ENCODE assay signal across 16 cellular contexts in genomic region chr22:36611241-36611976, GRCh38.
"Had no signal": no experiment of that assay in that cellular context is flagged by ENCODE, and none has a peak within 500 bp of the region (broad histone marks: within the 10 kb centered on the region; RNA-seq: fewer than 3 reads in every experiment).

No MANE protein-coding gene starts in this region.

- H2AFZ ChIP-seq: neural progenitor cell, parathyroid adenoma had no signal

- H3K4me3 ChIP-seq: esophagus squamous epithelium, lower lobe of right lung, neural progenitor cell, prostate gland had no signal

- H3K4me1 ChIP-seq: esophagus squamous epithelium, foreskin keratinocyte, lower lobe of right lung, parathyroid adenoma, prostate gland had no signal

- H3K4me2 ChIP-seq: neural progenitor cell had no signal

- FAIRE-seq: small intestine had no signal

- H3K27me3 ChIP-seq: neural progenitor cell had no signal

- H3K9me3 ChIP-seq: esophagus squamous epithelium, lower lobe of right lung, prostate gland had no signal

- H3K9ac ChIP-seq: neural progenitor cell, parathyroid adenoma had no signal

- ATAC-seq: foreskin keratinocyte; left lobe of liver; lower lobe of right lung; natural killer cell treated with Interleukin-12 subunit alpha and Interleukin-12 subunit beta and Interleukin-15 and Interleukin-18, amount 100 ng/mL, for 72 hours had no signal

- DNase-seq: dermis blood vessel endothelial cell; esophagus squamous epithelium; foreskin keratinocyte; hippocampal formation; lower lobe of right lung; midbrain; occipital lobe; small intestine; stimulated activated CD4-positive, alpha-beta T cell treated with anti-CD3 and anti-CD28 coated beads, Interleukin-12 subunit alpha, Interleukin-12 subunit beta, amount 100 ng/mL, for 4 hours; stimulated activated naive CD4-positive, alpha-beta T cell treated with Interleukin-2 at 50 U/mL for 16 hours; trophoblast cell had no signal

- H3K36me3 ChIP-seq: esophagus squamous epithelium, lower lobe of right lung, neural progenitor cell, prostate gland had no signal

- H3K27ac ChIP-seq: esophagus squamous epithelium, foreskin keratinocyte, lower lobe of right lung, neural progenitor cell, parathyroid adenoma, prostate gland had no signal
